ENCODE assay signal across 25 cellular contexts in the genomic region with DNA sequence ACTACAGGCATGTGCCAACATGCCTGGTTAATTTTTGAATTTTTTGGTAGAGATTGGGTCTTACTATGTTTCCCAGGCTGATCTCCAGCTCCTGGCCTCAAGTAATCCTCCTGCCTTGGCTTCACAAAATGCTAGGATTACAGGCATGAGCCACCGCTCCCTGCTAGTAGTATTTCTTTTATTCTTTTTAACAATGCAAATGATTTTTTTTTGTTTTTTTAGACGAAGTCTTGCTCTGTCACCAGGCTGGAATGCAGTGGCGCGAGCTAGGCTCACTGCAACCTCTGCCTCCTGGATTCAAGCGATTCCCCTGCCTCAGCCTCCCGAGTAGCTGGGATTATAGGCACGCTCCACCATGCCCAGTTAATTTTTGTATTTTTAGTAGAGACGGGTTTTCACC. TPM values are rescaled to one million over a fixed set of nuclear protein-coding genes. Genes with fewer than 3 reads are reported as not detected.
DNase-seq lines count a peak whose midpoint lies in the region; ATAC-seq and TF ChIP-seq lines count a peak whose summit lies in the region.
"Had no signal": no experiment of that assay in that cellular context is flagged by ENCODE, and none has a peak within 500 bp of the region (broad histone marks: within the 10 kb centered on the region; RNA-seq: fewer than 3 reads in every experiment).

No MANE protein-coding gene starts in this region.

- H3K27me3 ChIP-seq in cardiac muscle cell (no peaks in the 10 kb centered on the region), heart left ventricle (no peaks in the 10 kb centered on the region), mesenchymal stem cell (ENCODE audit: control insufficient read depth in 1 of 2, insufficient read depth in 1 of 2, low read length in 2 of 2) (no peaks in the 10 kb centered on the region), esophagus muscularis mucosa (no peaks in the 10 kb centered on the region), body of pancreas (no peaks in the 10 kb centered on the region)
- H3K27me3 ChIP-seq: neural progenitor cell had no signal

- H3K4me1 ChIP-seq in cardiac muscle cell (ENCODE audit: low read depth) (no peaks in the 10 kb centered on the region), heart left ventricle (peaks cover 0 to 17% (median 2%) of the 10 kb centered on the region in 12 donors), mesenchymal stem cell (ENCODE audit: control insufficient read depth, insufficient read depth, low read depth, low read length) (peaks cover 8% of the 10 kb centered on the region), esophagus muscularis mucosa (peaks cover 14 to 62% (median 34%) of the 10 kb centered on the region in 4 donors), body of pancreas (no peaks in the 10 kb centered on the region)

- no peak overlapping the region for H2BK120ac ChIP-seq in mesenchymal stem cell (ENCODE audit: low read depth, low read length)

- H3K18ac ChIP-seq in mesenchymal stem cell (ENCODE audit: low read depth in 1 of 2, low read length in 2 of 2): peak overlapping the region in 1 of 2 experiments; percentile 11

- peak overlapping the region; percentile 8 for H3K27ac Mint-ChIP-seq in chondrocyte (ENCODE audit: unreplicated experiment)
- H3K27ac Mint-ChIP-seq: activated CD4-positive, alpha-beta T cell treated with anti-CD3 and anti-CD28 coated beads, Interleukin-2, amount 10 ng/mL, durations not matched to agents 7 days and 5 days; dendritic cell treated with granulocyte-macrophage colony-stimulating factor and Interleukin-4, amounts not matched to agents 40 ng/mL and 50 ng/mL, for 4 days; IgD-negative memory B cell; neural progenitor cell; stimulated activated naive B cell treated with anti-CD40 and anti-IgM and Interleukin-4, amounts not matched to agents 10 μg/mL and 1 μg/mL and 100 μg/mL, for 72 hours; WTC11 had no signal

- no peak overlapping the region for H3K9ac ChIP-seq in mesenchymal stem cell (ENCODE audit: low read length)
- H3K9ac ChIP-seq: neural progenitor cell had no signal

- H3K4me3 Mint-ChIP-seq in chondrocyte (ENCODE audit: unreplicated experiment): no peak overlapping the region
- H3K4me3 Mint-ChIP-seq: activated CD4-positive, alpha-beta T cell treated with anti-CD3 and anti-CD28 coated beads, Interleukin-2, amount 10 ng/mL, durations not matched to agents 7 days and 5 days; activated T-cell treated with anti-CD3 and anti-CD28 coated beads, Interleukin-2, amount 50 U/mL, for 4 hours; dendritic cell treated with granulocyte-macrophage colony-stimulating factor and Interleukin-4, amounts not matched to agents 40 ng/mL and 50 ng/mL, for 4 days; IgD-negative memory B cell; neural progenitor cell; stimulated activated naive B cell treated with anti-CD40 and anti-IgM and Interleukin-4, amounts not matched to agents 10 μg/mL and 1 μg/mL and 100 μg/mL, for 72 hours; WTC11 had no signal

- no peak overlapping the region for H2AFZ ChIP-seq in mesenchymal stem cell (ENCODE audit: low read depth, low read length)
- H2AFZ ChIP-seq: neural progenitor cell had no signal

- no peak for ATAC-seq in heart left ventricle
- ATAC-seq in body of pancreas: no peak
- ATAC-seq in GM21367 (IDR thresholded peaks at IDR 0.05; ENCODE audit: unreplicated experiment): no peak
- ATAC-seq: activated T-cell treated with anti-CD3 and anti-CD28 coated beads, Interleukin-2, amount 50 U/mL, for 4 hours; PC-3; Right ventricle myocardium inferior; stimulated activated naive B cell treated with anti-CD40 and anti-IgM and Interleukin-4, amounts not matched to agents 10 μg/mL and 1 μg/mL and 100 μg/mL, for 72 hours; WTC11 had no signal

- H3K27me3 Mint-ChIP-seq in chondrocyte (ENCODE audit: low read depth): no peaks in the 10 kb centered on the region
- H3K27me3 Mint-ChIP-seq: activated CD4-positive, alpha-beta T cell treated with anti-CD3 and anti-CD28 coated beads, Interleukin-2, amount 10 ng/mL, durations not matched to agents 7 days and 5 days; dendritic cell treated with granulocyte-macrophage colony-stimulating factor and Interleukin-4, amounts not matched to agents 40 ng/mL and 50 ng/mL, for 4 days; IgD-negative memory B cell; stimulated activated naive B cell treated with anti-CD40 and anti-IgM and Interleukin-4, amounts not matched to agents 10 μg/mL and 1 μg/mL and 100 μg/mL, for 72 hours had no signal

- no peaks in the 10 kb centered on the region for H3K9me3 Mint-ChIP-seq in chondrocyte (ENCODE audit: low read depth)
- H3K9me3 Mint-ChIP-seq: activated CD4-positive, alpha-beta T cell treated with anti-CD3 and anti-CD28 coated beads, Interleukin-2, amount 10 ng/mL, durations not matched to agents 7 days and 5 days; activated T-cell treated with anti-CD3 and anti-CD28 coated beads, Interleukin-2, amount 50 U/mL, for 4 hours; dendritic cell treated with granulocyte-macrophage colony-stimulating factor and Interleukin-4, amounts not matched to agents 40 ng/mL and 50 ng/mL, for 4 days; IgD-negative memory B cell; neural progenitor cell; stimulated activated naive B cell treated with anti-CD40 and anti-IgM and Interleukin-4, amounts not matched to agents 10 μg/mL and 1 μg/mL and 100 μg/mL, for 72 hours; WTC11 had no signal

- no peak overlapping the region for H3K14ac ChIP-seq in mesenchymal stem cell (ENCODE audit: low read length in 2 of 2)

- H3K36me3 ChIP-seq in cardiac muscle cell: peaks cover 12% of the 10 kb centered on the region
- H3K36me3 ChIP-seq in heart left ventricle: peaks cover 0 to 27% (median 0%) of the 10 kb centered on the region in 9 donors
- peaks cover 12 to 44% of the 10 kb centered on the region in 2 experiments for H3K36me3 ChIP-seq in mesenchymal stem cell (ENCODE audit: control insufficient read depth in 1 of 2, insufficient read depth in 2 of 2, low read depth in 1 of 2, low read length in 2 of 2)
- H3K36me3 ChIP-seq in esophagus muscularis mucosa: peaks cover 0 to 29% (median 6%) of the 10 kb centered on the region in 4 donors
- H3K36me3 ChIP-seq in body of pancreas (replicated peaks in 1 of 2; ENCODE audit: insufficient read depth in 1 of 2, low read depth in 2 of 2): no peaks in the 10 kb centered on the region
- H3K36me3 ChIP-seq: neural progenitor cell had no signal

- intact Hi-C loops in heart left ventricle (cut with DNase I): no loop called here
- intact Hi-C loops in esophagus muscularis mucosa (cut with DNase I): no loop called here
- intact Hi-C loops in body of pancreas (cut with DNase I): no loop called here

- H3K9me3 ChIP-seq in cardiac muscle cell (ENCODE audit: low read depth) (no peaks in the 10 kb centered on the region), heart left ventricle (no peaks in the 10 kb centered on the region), mesenchymal stem cell (ENCODE audit: control insufficient read depth, low read length) (no peaks in the 10 kb centered on the region), esophagus muscularis mucosa (no peaks in the 10 kb centered on the region), body of pancreas (no peaks in the 10 kb centered on the region)

- no peak overlapping the region for H2BK5ac ChIP-seq in mesenchymal stem cell (ENCODE audit: low read depth, low read length, poor library complexity, severe bottlenecking)

- peaks cover 8% of the 10 kb centered on the region for H3K4me1 Mint-ChIP-seq in chondrocyte (ENCODE audit: low read depth)
- H3K4me1 Mint-ChIP-seq: activated CD4-positive, alpha-beta T cell treated with anti-CD3 and anti-CD28 coated beads, Interleukin-2, amount 10 ng/mL, durations not matched to agents 7 days and 5 days; IgD-negative memory B cell; neural progenitor cell; stimulated activated naive B cell treated with anti-CD40 and anti-IgM and Interleukin-4, amounts not matched to agents 10 μg/mL and 1 μg/mL and 100 μg/mL, for 72 hours had no signal

- TF ChIP-seq POLR2A in heart left ventricle (IDR thresholded peaks at IDR 0.05) (no peak), esophagus muscularis mucosa (IDR thresholded peaks at IDR 0.05; ENCODE audit: low read depth) (no peak), body of pancreas (IDR thresholded peaks at IDR 0.05) (no peak)

- WGBS in heart left ventricle, 4 donors: 83 to 87% (median 85%) methylated on average over 8 of the region's 8 CpGs
- WGBS in mesenchymal stem cell: 81% methylated on average over 7 of the region's 8 CpGs
- 77% methylated on average over 8 of the region's 8 CpGs for WGBS in esophagus muscularis mucosa
- WGBS in body of pancreas, 2 donors: 89 to 93% methylated on average over 8 of the region's 8 CpGs

- no peak overlapping the region for H4K8ac ChIP-seq in mesenchymal stem cell (ENCODE audit: low read length)

- H3K4me2 ChIP-seq in mesenchymal stem cell (ENCODE audit: low read length, poor library complexity, severe bottlenecking): no peak overlapping the region
- H3K4me2 ChIP-seq: neural progenitor cell had no signal

- DNase-seq in cardiac muscle cell (ENCODE audit: low read depth in 1 of 2, low spot score in 1 of 2) (no peak), heart left ventricle (no peak), chondrocyte (ENCODE audit: low spot score) (no peak), mesenchymal stem cell (no peak), esophagus muscularis mucosa (ENCODE audit: extremely low spot score) (no peak), DMS153 (lab: John Stamatoyannopoulos, UW) (no peak), body of pancreas (no peak)
- DNase-seq: 8988T; activated CD4-positive, alpha-beta T cell treated with anti-CD3 and anti-CD28 coated beads, Interleukin-2, amount 10 ng/mL, durations not matched to agents 7 days and 5 days; activated T-cell treated with anti-CD3 and anti-CD28 coated beads, Interleukin-2, amount 50 U/mL, for 4 hours; kidney glomerular epithelial cell; NCI-H1048; NCI-H1694; NCI-H524 treated with DMSO at 0.1 percent for 48 hours; PC-3; stimulated activated CD4-positive, alpha-beta T cell treated with anti-CD3 and anti-CD28 coated beads, Interleukin-15, amount 100 ng/mL, for 24 hours; stimulated activated naive B cell treated with anti-CD40 and anti-IgM and Interleukin-4, amounts not matched to agents 10 μg/mL and 1 μg/mL and 100 μg/mL, for 72 hours; T1000 had no signal

- peak overlapping the region; percentile 41 for H3K27ac ChIP-seq in cardiac muscle cell
- no peak overlapping the region for H3K27ac ChIP-seq in heart left ventricle
- H3K27ac ChIP-seq in mesenchymal stem cell (ENCODE audit: low read length, poor library complexity, severe bottlenecking): peak overlapping the region; percentile 67
- H3K27ac ChIP-seq in esophagus muscularis mucosa (replicated peaks in 1 of 4): peak overlapping the region in 2 of 4 donors; percentile 7 to 25
- H3K27ac ChIP-seq in body of pancreas: no peak overlapping the region
- H3K27ac ChIP-seq: HL-60, neural progenitor cell had no signal

- TF ChIP-seq CTCF in cardiac muscle cell (IDR thresholded peaks at IDR 0.05; ENCODE audit: low read depth, low read length) (no peak), heart left ventricle (IDR thresholded peaks at IDR 0.05) (no peak), chondrocyte (IDR thresholded peaks at IDR 0.05) (no peak), esophagus muscularis mucosa (IDR thresholded peaks at IDR 0.05) (no peak), body of pancreas (IDR thresholded peaks at IDR 0.05) (no peak)

- H2BK12ac ChIP-seq in mesenchymal stem cell (ENCODE audit: low read length in 2 of 2): no peak overlapping the region

- H4K91ac ChIP-seq in mesenchymal stem cell (ENCODE audit: low read length): no peak overlapping the region

- no peak overlapping the region for H2AK5ac ChIP-seq in mesenchymal stem cell (ENCODE audit: low read length, severe bottlenecking)

- TF ChIP-seq EP300 in esophagus muscularis mucosa (IDR thresholded peaks at IDR 0.05): no peak

- peaks cover 8% of the 10 kb centered on the region for H3K79me1 ChIP-seq in mesenchymal stem cell (replicated peaks; ENCODE audit: low read length, poor library complexity, severe bottlenecking)

- no peak overlapping the region for H3K4me3 ChIP-seq in cardiac muscle cell
- no peak overlapping the region for H3K4me3 ChIP-seq in heart left ventricle
- H3K4me3 ChIP-seq in mesenchymal stem cell (ENCODE audit: insufficient read depth in 1 of 2, low read depth in 1 of 2, low read length in 2 of 2): no peak overlapping the region
- no peak overlapping the region for H3K4me3 ChIP-seq in esophagus muscularis mucosa
- H3K4me3 ChIP-seq in body of pancreas: no peak overlapping the region
- H3K4me3 ChIP-seq: neural progenitor cell had no signal

- H3K36me3 Mint-ChIP-seq in chondrocyte (ENCODE audit: low read depth): peaks cover 4% of the 10 kb centered on the region
- H3K36me3 Mint-ChIP-seq: IgD-negative memory B cell, WTC11 had no signal

- no peak overlapping the region for H3K4ac ChIP-seq in mesenchymal stem cell (ENCODE audit: low read depth in 1 of 2, low read length in 2 of 2)

- no peak overlapping the region for H2BK15ac ChIP-seq in mesenchymal stem cell (ENCODE audit: low read depth, poor library complexity, severe bottlenecking)

- no peak overlapping the region for H3K23ac ChIP-seq in mesenchymal stem cell (ENCODE audit: low read length in 2 of 2)

RNA-seq across cellular contexts. Expression of a gene that starts 58.1 kb away (rescaled TPM):
- total RNA-seq in cardiac muscle cell (244 and 412 TPM in 2 replicates), heart left ventricle (100 to 1,000 TPM; 262 to 589 (median 387) TPM), chondrocyte (112 to 136 TPM (median 118 TPM) in 3 replicates), esophagus muscularis mucosa (1,000 to 10,000 TPM in 1 of 4 donors, 100 to 1,000 TPM in 3; 785 to 1,099 (median 921) TPM), body of pancreas (10 to 100 TPM; 25.4 to 41.2 TPM)
- polyA plus RNA-seq in cardiac muscle cell (252 and 258 TPM in 2 replicates), heart left ventricle (100 to 1,000 TPM in 1 of 2 donors, 10 to 100 TPM in 1; 95.2 to 139 TPM)
- polyA plus RNA-seq in mesenchymal stem cell (2013, experiment 1 of 2): 67.9 TPM
- 64.2 TPM for polyA plus RNA-seq in mesenchymal stem cell (2013, experiment 2 of 2)

Comparison
In these comparisons a context has a peak if more than half of its experiments do, and no peak if none do; other contexts are left out.
1. H3K27ac ChIP-seq: peak in cardiac muscle cell (single experiment) and mesenchymal stem cell (single experiment); none in heart left ventricle (0 of 12) and body of pancreas (0 of 4).